In the genomic region with DNA sequence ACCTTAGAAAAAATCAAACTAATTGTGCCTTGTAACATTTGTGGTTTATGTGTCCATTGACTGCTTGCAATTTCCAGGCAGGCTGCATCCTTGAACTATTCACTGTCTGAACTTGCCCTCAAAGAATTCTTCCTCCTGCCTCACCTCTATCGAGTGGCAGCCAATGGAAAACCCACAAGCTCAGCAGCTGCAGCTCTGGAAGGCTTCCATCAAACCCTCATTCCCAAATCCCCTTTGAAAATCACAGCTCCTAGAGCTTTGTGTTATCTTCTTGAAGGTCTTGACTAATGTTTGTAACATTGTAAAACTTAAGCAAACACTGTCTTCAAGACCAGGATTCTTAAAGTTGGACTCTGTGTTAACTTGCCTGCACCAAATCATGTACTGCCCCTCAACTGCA, we compare ENCODE assay signal across 1 cellular context.
TF ChIP-seq lines count a peak whose summit lies in the region.

No MANE protein-coding gene starts in this region.

TF ChIP-seq in IMR-90, 13 proteins besides CTCF, POLR2A, EP300 and RAD21:
- no peak for TF ChIP-seq MXI1 (IDR thresholded peaks at IDR 0.05; ENCODE audit: borderline replicate concordance, low read depth, low read length)
- TF ChIP-seq RFX5 (IDR thresholded peaks at IDR 0.05; ENCODE audit: low read depth, low read length) = no peak
- TF ChIP-seq CEBPB (IDR thresholded peaks at IDR 0.05; ENCODE audit: low read depth, low read length) = no peak
- TF ChIP-seq FOS (IDR thresholded peaks at IDR 0.05; ENCODE audit: low read depth, low read length) = no peak
- TF ChIP-seq MAFK (IDR thresholded peaks at IDR 0.05; ENCODE audit: low read depth, low read length) = no peak
- TF ChIP-seq SMC3 (IDR thresholded peaks at IDR 0.05; ENCODE audit: low read depth, low read length) = no peak
- no peak for TF ChIP-seq MAZ (IDR thresholded peaks at IDR 0.05; ENCODE audit: borderline replicate concordance, low read depth, low read length)
- TF ChIP-seq, protein P1, sequence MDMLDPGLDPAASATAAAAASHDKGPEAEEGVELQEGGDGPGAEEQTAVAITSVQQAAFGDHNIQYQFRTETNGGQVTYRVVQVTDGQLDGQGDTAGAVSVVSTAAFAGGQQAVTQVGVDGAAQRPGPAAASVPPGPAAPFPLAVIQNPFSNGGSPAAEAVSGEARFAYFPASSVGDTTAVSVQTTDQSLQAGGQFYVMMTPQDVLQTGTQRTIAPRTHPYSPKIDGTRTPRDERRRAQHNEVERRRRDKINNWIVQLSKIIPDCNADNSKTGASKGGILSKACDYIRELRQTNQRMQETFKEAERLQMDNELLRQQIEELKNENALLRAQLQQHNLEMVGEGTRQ (IDR thresholded peaks at IDR 0.05; ENCODE audit: low read depth, low read length) = no peak
- TF ChIP-seq CHD1 (IDR thresholded peaks at IDR 0.05; ENCODE audit: low read depth, low read length) = no peak
- no peak for TF ChIP-seq BHLHE40 (IDR thresholded peaks at IDR 0.05; ENCODE audit: low read depth, low read length)
- no peak for TF ChIP-seq RCOR1 (IDR thresholded peaks at IDR 0.05; ENCODE audit: insufficient replicate concordance, low read length)
- TF ChIP-seq, protein P2, sequence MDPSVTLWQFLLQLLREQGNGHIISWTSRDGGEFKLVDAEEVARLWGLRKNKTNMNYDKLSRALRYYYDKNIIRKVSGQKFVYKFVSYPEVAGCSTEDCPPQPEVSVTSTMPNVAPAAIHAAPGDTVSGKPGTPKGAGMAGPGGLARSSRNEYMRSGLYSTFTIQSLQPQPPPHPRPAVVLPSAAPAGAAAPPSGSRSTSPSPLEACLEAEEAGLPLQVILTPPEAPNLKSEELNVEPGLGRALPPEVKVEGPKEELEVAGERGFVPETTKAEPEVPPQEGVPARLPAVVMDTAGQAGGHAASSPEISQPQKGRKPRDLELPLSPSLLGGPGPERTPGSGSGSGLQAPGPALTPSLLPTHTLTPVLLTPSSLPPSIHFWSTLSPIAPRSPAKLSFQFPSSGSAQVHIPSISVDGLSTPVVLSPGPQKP (IDR thresholded peaks at IDR 0.05; ENCODE audit: borderline replicate concordance, low read depth, low read length) = no peak
- no peak for TF ChIP-seq NFE2L2 (IDR thresholded peaks at IDR 0.05; ENCODE audit: low read depth, low read length)
